Comparison of ENCODE assay signal across 4 cellular contexts in genomic region chr19:16756649-16757048, GRCh38. TPM values are rescaled to one million over a fixed set of nuclear protein-coding genes. Genes with fewer than 3 reads are reported as not detected.
"Had no signal": no experiment of that assay in that cellular context is flagged by ENCODE, and none has a peak within 500 bp of the region (broad histone marks: within the 10 kb centered on the region; RNA-seq: fewer than 3 reads in every experiment).

No MANE protein-coding gene starts in this region.

- ATAC-seq: GM12878 had no signal

- DNase-seq: GDM1, GF-D8 had no signal

- H3K4me3 ChIP-seq: GM12878 had no signal

RNA-seq across cellular contexts. Expression of gene NWD1, which starts 37.0 kb away (rescaled TPM):
- total RNA-seq: G401 had no signal
